In the genomic region with DNA sequence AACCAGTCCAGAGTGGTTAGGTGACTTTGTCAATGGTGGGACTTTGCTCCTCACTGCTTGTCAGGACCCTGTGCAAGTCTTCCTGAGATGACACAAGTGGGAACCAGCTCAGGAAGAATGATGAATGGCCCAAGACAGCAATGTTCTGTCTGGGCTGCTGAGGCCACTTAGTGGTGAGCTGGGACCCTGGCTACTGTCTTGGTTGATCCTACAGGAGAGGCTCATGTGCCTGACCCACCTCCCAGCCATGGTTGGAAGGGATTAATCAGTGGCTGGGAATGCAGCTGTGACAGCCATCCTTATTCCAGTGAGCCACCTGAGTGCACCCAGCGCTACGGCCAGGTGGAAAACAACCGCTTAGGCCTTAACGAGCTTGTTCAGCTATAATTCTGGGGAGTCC, we compare ENCODE assay signal across 1 cellular context.
TF ChIP-seq lines count a peak whose summit lies in the region.

No MANE protein-coding gene starts in this region.

TF ChIP-seq in GM23338, 12 proteins besides CTCF, POLR2A, EP300 and RAD21:
- TF ChIP-seq, protein P1, sequence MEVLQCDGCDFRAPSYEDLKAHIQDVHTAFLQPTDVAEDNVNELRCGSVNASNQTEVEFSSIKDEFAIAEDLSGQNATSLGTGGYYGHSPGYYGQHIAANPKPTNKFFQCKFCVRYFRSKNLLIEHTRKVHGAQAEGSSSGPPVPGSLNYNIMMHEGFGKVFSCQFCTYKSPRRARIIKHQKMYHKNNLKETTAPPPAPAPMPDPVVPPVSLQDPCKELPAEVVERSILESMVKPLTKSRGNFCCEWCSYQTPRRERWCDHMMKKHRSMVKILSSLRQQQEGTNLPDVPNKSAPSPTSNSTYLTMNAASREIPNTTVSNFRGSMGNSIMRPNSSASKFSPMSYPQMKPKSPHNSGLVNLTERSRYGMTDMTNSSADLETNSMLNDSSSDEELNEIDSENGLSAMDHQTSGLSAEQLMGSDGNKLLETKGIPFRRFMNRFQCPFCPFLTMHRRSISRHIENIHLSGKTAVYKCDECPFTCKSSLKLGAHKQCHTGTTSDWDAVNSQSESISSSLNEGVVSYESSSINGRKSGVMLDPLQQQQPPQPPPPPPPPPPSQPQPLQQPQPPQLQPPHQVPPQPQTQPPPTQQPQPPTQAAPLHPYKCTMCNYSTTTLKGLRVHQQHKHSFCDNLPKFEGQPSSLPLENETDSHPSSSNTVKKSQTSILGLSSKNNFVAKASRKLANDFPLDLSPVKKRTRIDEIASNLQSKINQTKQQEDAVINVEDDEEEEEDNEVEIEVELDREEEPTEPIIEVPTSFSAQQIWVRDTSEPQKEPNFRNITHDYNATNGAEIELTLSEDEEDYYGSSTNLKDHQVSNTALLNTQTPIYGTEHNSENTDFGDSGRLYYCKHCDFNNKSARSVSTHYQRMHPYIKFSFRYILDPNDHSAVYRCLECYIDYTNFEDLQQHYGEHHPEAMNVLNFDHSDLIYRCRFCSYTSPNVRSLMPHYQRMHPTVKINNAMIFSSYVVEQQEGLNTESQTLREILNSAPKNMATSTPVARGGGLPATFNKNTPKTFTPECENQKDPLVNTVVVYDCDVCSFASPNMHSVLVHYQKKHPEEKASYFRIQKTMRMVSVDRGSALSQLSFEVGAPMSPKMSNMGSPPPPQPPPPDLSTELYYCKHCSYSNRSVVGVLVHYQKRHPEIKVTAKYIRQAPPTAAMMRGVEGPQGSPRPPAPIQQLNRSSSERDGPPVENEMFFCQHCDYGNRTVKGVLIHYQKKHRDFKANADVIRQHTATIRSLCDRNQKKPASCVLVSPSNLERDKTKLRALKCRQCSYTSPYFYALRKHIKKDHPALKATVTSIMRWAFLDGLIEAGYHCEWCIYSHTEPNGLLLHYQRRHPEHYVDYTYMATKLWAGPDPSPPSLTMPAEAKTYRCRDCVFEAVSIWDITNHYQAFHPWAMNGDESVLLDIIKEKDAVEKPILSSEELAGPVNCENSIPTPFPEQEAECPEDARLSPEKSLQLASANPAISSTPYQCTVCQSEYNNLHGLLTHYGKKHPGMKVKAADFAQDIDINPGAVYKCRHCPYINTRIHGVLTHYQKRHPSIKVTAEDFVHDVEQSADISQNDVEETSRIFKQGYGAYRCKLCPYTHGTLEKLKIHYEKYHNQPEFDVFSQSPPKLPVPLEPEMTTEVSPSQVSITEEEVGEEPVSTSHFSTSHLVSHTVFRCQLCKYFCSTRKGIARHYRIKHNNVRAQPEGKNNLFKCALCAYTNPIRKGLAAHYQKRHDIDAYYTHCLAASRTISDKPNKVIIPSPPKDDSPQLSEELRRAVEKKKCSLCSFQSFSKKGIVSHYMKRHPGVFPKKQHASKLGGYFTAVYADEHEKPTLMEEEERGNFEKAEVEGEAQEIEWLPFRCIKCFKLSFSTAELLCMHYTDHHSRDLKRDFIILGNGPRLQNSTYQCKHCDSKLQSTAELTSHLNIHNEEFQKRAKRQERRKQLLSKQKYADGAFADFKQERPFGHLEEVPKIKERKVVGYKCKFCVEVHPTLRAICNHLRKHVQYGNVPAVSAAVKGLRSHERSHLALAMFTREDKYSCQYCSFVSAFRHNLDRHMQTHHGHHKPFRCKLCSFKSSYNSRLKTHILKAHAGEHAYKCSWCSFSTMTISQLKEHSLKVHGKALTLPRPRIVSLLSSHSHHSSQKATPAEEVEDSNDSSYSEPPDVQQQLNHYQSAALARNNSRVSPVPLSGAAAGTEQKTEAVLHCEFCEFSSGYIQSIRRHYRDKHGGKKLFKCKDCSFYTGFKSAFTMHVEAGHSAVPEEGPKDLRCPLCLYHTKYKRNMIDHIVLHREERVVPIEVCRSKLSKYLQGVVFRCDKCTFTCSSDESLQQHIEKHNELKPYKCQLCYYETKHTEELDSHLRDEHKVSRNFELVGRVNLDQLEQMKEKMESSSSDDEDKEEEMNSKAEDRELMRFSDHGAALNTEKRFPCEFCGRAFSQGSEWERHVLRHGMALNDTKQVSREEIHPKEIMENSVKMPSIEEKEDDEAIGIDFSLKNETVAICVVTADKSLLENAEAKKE (CRISPR knock-in tag; IDR thresholded peaks at IDR 0.05) = no peak
- TF ChIP-seq NANOG (IDR thresholded peaks at IDR 0.05; ENCODE audit: borderline replicate concordance) = no peak
- TF ChIP-seq EZH2 (IDR thresholded peaks at IDR 0.05; ENCODE audit: low read depth, unreplicated experiment) = no peak
- TF ChIP-seq EZH2phosphoT487 (IDR thresholded peaks at IDR 0.05; ENCODE audit: unreplicated experiment) = no peak
- TF ChIP-seq POLR2AphosphoS5 (IDR thresholded peaks at IDR 0.05; ENCODE audit: low read depth) = no peak
- no peak for TF ChIP-seq CREB1 (CRISPR knock-in tag; IDR thresholded peaks at IDR 0.05; ENCODE audit: low read depth)
- no peak for TF ChIP-seq STAT1 (IDR thresholded peaks at IDR 0.05; ENCODE audit: unreplicated experiment)
- TF ChIP-seq, protein P2, sequence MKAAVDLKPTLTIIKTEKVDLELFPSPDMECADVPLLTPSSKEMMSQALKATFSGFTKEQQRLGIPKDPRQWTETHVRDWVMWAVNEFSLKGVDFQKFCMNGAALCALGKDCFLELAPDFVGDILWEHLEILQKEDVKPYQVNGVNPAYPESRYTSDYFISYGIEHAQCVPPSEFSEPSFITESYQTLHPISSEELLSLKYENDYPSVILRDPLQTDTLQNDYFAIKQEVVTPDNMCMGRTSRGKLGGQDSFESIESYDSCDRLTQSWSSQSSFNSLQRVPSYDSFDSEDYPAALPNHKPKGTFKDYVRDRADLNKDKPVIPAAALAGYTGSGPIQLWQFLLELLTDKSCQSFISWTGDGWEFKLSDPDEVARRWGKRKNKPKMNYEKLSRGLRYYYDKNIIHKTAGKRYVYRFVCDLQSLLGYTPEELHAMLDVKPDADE (IDR thresholded peaks at IDR 0.05) = no peak
- no peak for TF ChIP-seq JUNB (IDR thresholded peaks at IDR 0.05; ENCODE audit: unreplicated experiment)
- TF ChIP-seq ZNF114 (CRISPR knock-in tag; IDR thresholded peaks at IDR 0.05) = no peak
- TF ChIP-seq ZNF331 (CRISPR knock-in tag; IDR thresholded peaks at IDR 0.05; ENCODE audit: low read depth) = no peak
- TF ChIP-seq, protein P3, sequence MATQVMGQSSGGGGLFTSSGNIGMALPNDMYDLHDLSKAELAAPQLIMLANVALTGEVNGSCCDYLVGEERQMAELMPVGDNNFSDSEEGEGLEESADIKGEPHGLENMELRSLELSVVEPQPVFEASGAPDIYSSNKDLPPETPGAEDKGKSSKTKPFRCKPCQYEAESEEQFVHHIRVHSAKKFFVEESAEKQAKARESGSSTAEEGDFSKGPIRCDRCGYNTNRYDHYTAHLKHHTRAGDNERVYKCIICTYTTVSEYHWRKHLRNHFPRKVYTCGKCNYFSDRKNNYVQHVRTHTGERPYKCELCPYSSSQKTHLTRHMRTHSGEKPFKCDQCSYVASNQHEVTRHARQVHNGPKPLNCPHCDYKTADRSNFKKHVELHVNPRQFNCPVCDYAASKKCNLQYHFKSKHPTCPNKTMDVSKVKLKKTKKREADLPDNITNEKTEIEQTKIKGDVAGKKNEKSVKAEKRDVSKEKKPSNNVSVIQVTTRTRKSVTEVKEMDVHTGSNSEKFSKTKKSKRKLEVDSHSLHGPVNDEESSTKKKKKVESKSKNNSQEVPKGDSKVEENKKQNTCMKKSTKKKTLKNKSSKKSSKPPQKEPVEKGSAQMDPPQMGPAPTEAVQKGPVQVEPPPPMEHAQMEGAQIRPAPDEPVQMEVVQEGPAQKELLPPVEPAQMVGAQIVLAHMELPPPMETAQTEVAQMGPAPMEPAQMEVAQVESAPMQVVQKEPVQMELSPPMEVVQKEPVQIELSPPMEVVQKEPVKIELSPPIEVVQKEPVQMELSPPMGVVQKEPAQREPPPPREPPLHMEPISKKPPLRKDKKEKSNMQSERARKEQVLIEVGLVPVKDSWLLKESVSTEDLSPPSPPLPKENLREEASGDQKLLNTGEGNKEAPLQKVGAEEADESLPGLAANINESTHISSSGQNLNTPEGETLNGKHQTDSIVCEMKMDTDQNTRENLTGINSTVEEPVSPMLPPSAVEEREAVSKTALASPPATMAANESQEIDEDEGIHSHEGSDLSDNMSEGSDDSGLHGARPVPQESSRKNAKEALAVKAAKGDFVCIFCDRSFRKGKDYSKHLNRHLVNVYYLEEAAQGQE (IDR thresholded peaks at IDR 0.05; ENCODE audit: unreplicated experiment) = no peak
TF ChIP-seq in GM23338: peak in this region for 0.
